In the genomic region with DNA sequence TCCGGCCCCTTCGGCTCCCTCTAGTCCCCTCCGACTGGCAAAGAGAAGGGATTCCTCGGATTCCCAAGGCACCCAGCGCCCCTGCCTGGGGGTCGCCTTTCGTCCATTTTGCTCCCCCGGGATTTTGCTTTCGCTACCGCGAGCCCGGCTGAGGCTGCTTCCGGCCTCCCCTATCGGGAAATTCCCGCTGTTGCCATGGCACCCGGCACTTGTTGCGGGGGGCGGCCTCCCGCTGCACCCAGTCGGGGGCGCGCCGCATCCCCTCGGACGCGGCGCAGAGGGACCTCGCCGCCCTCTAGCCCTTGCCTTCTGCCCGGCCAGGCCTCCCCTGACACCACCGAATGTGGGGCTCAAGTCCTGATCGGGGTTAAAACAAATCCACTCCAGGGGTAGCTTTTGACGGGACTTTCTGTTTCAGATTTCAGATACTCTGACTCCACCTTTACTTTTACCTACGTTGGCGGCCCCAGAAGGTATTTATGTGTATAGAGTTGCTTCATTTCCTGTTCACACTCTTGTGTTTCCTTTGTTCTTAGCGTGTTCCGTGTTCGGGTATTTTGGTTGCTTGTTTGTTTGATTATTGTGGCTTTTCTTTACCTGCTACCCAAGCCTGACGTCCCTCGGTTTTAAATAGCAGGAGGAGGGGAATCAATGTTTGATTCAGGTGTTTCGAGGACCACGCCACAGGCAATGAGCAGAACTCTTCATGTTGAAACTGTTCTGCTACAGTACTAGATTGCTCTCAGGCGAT, we compare ENCODE assay signal across 8 cellular contexts. TPM values are rescaled to one million over a fixed set of nuclear protein-coding genes. Genes with fewer than 3 reads are reported as not detected.
A peak's percentile ranks its signal among the peaks of the same experiment; 100 is the strongest.
DNase-seq lines count a peak whose midpoint lies in the region; ATAC-seq and TF ChIP-seq lines count a peak whose summit lies in the region.

No MANE protein-coding gene starts in this region.

- peak overlapping the region; percentile 98 for H3K27ac Mint-ChIP-seq in CD8-positive, alpha-beta T cell

- peaks cover 62% of the 10 kb centered on the region for H3K4me1 Mint-ChIP-seq in CD8-positive, alpha-beta T cell (ENCODE audit: low read depth)

- no peaks in the 10 kb centered on the region for H3K36me3 ChIP-seq in CD8-positive, alpha-beta T cell (ENCODE audit: insufficient read depth, low read length)
- H3K36me3 ChIP-seq in urinary bladder (ENCODE audit: insufficient read depth): no peaks in the 10 kb centered on the region

- H3K27me3 Mint-ChIP-seq in CD8-positive, alpha-beta T cell (ENCODE audit: low read depth): no peaks in the 10 kb centered on the region

- POLR2A ChIA-PET in CD8-positive, alpha-beta T cell (lab: Charles Lee): interaction anchor here (1.0 to 4.1 kb wide), 14 partner anchors 25 to 227 kb away, joined by 3 to 29 read pairs (median 4); partner anchors contain the start of gene EMB

- CTCF ChIA-PET in CD8-positive, alpha-beta T cell (lab: Charles Lee): interaction anchor here (2.0 kb wide), 1 partner anchor 227 kb away, joined by 9 read pairs; the partner anchor contains the start of gene EMB

- no peaks in the 10 kb centered on the region for H3K27me3 ChIP-seq in CD8-positive, alpha-beta T cell (ENCODE audit: insufficient read depth, low read length)

- H3K36me3 Mint-ChIP-seq in CD8-positive, alpha-beta T cell: peaks cover 37% of the 10 kb centered on the region

- H3K27ac ChIP-seq in CD8-positive, alpha-beta T cell (ENCODE audit: low read depth, low read length): peak overlapping the region; percentile 95
- H3K27ac ChIP-seq in urinary bladder (ENCODE audit: low read depth): peak overlapping the region; percentile 93

- peak; percentile 74 to 92 (median 88) for DNase-seq in CD8-positive, alpha-beta T cell
- DNase-seq in RPMI8226 (peak; percentile 82), Right ventricle myocardium superior (peak; percentile 74), posterior vena cava (ENCODE audit: low spot score) (peak; percentile 88)
- peak; percentile 63 to 79 (median 74) for DNase-seq in activated naive CD4-positive, alpha-beta T cell (lab: John Stamatoyannopoulos, UW)

- no peaks in the 10 kb centered on the region for H3K9me3 ChIP-seq in CD8-positive, alpha-beta T cell (ENCODE audit: low read length)

- peak overlapping the region; percentile 61 for H3K4me3 ChIP-seq in CD8-positive, alpha-beta T cell (ENCODE audit: low read depth, low read length)
- peak overlapping the region; percentile 91 for H3K4me3 ChIP-seq in urinary bladder (ENCODE audit: low read depth, low read length)

- ATAC-seq in CD8-positive, alpha-beta T cell: peak; percentile 64
- peak; percentile 84 for ATAC-seq in GM19351 (IDR thresholded peaks at IDR 0.05; ENCODE audit: unreplicated experiment)
- peak; percentile 88 for ATAC-seq in HG03460 (IDR thresholded peaks at IDR 0.05; ENCODE audit: unreplicated experiment)
- peak; percentile 72 for ATAC-seq in Right ventricle myocardium superior (ENCODE audit: poor library complexity)

- under 1% methylated on average over 43 of the region's 43 CpGs for WGBS in urinary bladder

- peaks cover 52% of the 10 kb centered on the region for H3K4me1 ChIP-seq in CD8-positive, alpha-beta T cell (ENCODE audit: insufficient read depth, low read length)
- H3K4me1 ChIP-seq in urinary bladder (ENCODE audit: insufficient read depth): no peaks in the 10 kb centered on the region

- no peaks in the 10 kb centered on the region for H3K9me3 Mint-ChIP-seq in CD8-positive, alpha-beta T cell

- peak overlapping the region; percentile 90 for H3K4me3 Mint-ChIP-seq in CD8-positive, alpha-beta T cell

- no peak for TF ChIP-seq CTCF in CD8-positive, alpha-beta T cell (IDR thresholded peaks at IDR 0.05)

- intact Hi-C loops in CD8-positive, alpha-beta T cell (cut with DNase I, micrococcal nuclease): loop anchor here (1.0 to 5.0 kb wide), 10 partner anchors 35 to 251 kb away; partner anchors contain the start of gene EMB (in 2 of the 2)
- intact Hi-C loops in Right ventricle myocardium superior (cut with DNase I) (no loop called here), posterior vena cava (cut with DNase I) (no loop called here)

RNA-seq across cellular contexts. Expression of gene PARP8, which starts 1.4 kb away (rescaled TPM):
- 100 to 1,000 TPM; 192 to 200 TPM for total RNA-seq in CD8-positive, alpha-beta T cell
- total RNA-seq in Right ventricle myocardium superior (5.2 TPM), posterior vena cava (10 to 100 TPM; 20.4 to 27.4 TPM), urinary bladder (25.9 TPM)
- polyA plus RNA-seq in urinary bladder: 8.4 TPM

Comparison
In these comparisons a context has a peak if more than half of its experiments do, and no peak if none do; other contexts are left out.
1. Peak in every context shown above with its lines: DNase-seq, ATAC-seq, H3K4me3 ChIP-seq and H3K27ac ChIP-seq.
2. intact Hi-C loops: an anchor here in CD8-positive, alpha-beta T cell (1.0 to 5.0 kb wide); none called in Right ventricle myocardium superior and posterior vena cava.